Comparison of ENCODE assay signal across 25 cellular contexts in genomic region chr18:41858761-41859555, GRCh38.
"Had no signal": no experiment of that assay in that cellular context is flagged by ENCODE, and none has a peak within 500 bp of the region (broad histone marks: within the 10 kb centered on the region; RNA-seq: fewer than 3 reads in every experiment).

No MANE protein-coding gene starts in this region.

- H3K36me3 ChIP-seq: esophagus squamous epithelium, heart right ventricle, left lung, right atrium auricular region, tibial nerve had no signal

- H3K9me3 ChIP-seq: esophagus squamous epithelium, heart right ventricle, left lung, mucosa of descending colon, right atrium auricular region, tibial nerve had no signal

- H3K36me3 Mint-ChIP-seq: activated naive CD4-positive, alpha-beta T cell treated with anti-CD3 and anti-CD28 coated beads, Interleukin-2, amount 50 U/mL, for 24 hours; natural killer cell treated with Interleukin-12 subunit alpha and Interleukin-12 subunit beta and Interleukin-15 and Interleukin-18, amount 100 ng/mL, for 72 hours; WTC11 had no signal

- DNase-seq: activated CD4-positive, alpha-beta T cell treated with anti-CD3 and anti-CD28 coated beads for 1 hour; activated CD4-positive, alpha-beta T cell treated with anti-CD3 and anti-CD28 coated beads, Interleukin-2, amount 10 ng/mL, durations not matched to agents 7 days and 5 days; activated CD8-positive, alpha-beta T cell treated with anti-CD3 and anti-CD28 coated beads for 36 hours; activated T-cell treated with anti-CD3 and anti-CD28 coated beads, Interleukin-2, amount 50 U/mL, for 4 hours; anterior cingulate cortex; dermis blood vessel endothelial cell; effector CD4-positive, alpha-beta T cell; esophagus squamous epithelium; foreskin keratinocyte; heart right ventricle; left lung; mucosa of descending colon; stimulated activated CD4-positive, alpha-beta T cell treated with anti-CD3 and anti-CD28 coated beads, Interleukin-15, amount 100 ng/mL, for 24 hours; stimulated activated CD4-positive, alpha-beta T cell treated with anti-CD3 and anti-CD28 coated beads, Interleukin-2, amount 100 ng/mL, for 24 hours; stimulated activated naive CD4-positive, alpha-beta T cell; T-helper 2 cell had no signal

- H3K9me3 Mint-ChIP-seq: activated CD4-positive, alpha-beta T cell treated with anti-CD3 and anti-CD28 coated beads, Interleukin-2, amount 10 ng/mL, durations not matched to agents 7 days and 5 days; activated CD8-positive, alpha-beta T cell treated with anti-CD3 and anti-CD28 coated beads for 36 hours; activated naive CD4-positive, alpha-beta T cell treated with anti-CD3 and anti-CD28 coated beads, Interleukin-2, amount 50 U/mL, for 24 hours; activated T-cell treated with anti-CD3 and anti-CD28 coated beads, Interleukin-2, amount 50 U/mL, for 4 hours; activated T-helper 2 cell treated with anti-CD3 and anti-CD28 coated beads, Interferon-gamma antibody, Interleukin-2, Interleukin-4, amounts not matched to agents 10 μg/mL and 5 μg/mL and 100 μg/mL, durations not matched to agents 14 hours and 24 hours and 36 hours; central memory CD8-positive, alpha-beta T cell; WTC11 had no signal

- H3K27me3 ChIP-seq: esophagus squamous epithelium, foreskin keratinocyte, heart right ventricle, left lung, right atrium auricular region, tibial nerve had no signal

- H3K27ac ChIP-seq: epithelial cell of prostate, esophagus squamous epithelium, foreskin keratinocyte, heart right ventricle, left lung, right atrium auricular region, tibial nerve had no signal

- H3K4me3 ChIP-seq: esophagus squamous epithelium, heart right ventricle, left lung, lung, mucosa of descending colon, right atrium auricular region, tibial nerve had no signal

- ATAC-seq: activated CD8-positive, alpha-beta T cell treated with anti-CD3 and anti-CD28 coated beads for 36 hours; activated T-cell treated with anti-CD3 and anti-CD28 coated beads, Interleukin-2, amount 50 U/mL, for 4 hours; foreskin keratinocyte; heart right ventricle; left lung; mucosa of descending colon; natural killer cell treated with Interleukin-12 subunit alpha and Interleukin-12 subunit beta and Interleukin-15 and Interleukin-18, amount 100 ng/mL, for 72 hours; WTC11 had no signal

- H3K27ac Mint-ChIP-seq: activated CD4-positive, alpha-beta T cell treated with anti-CD3 and anti-CD28 coated beads, Interleukin-2, amount 10 ng/mL, durations not matched to agents 7 days and 5 days; activated CD8-positive, alpha-beta T cell treated with anti-CD3 and anti-CD28 coated beads for 36 hours; activated naive CD4-positive, alpha-beta T cell treated with anti-CD3 and anti-CD28 coated beads, Interleukin-2, amount 50 U/mL, for 24 hours; activated T-helper 2 cell treated with anti-CD3 and anti-CD28 coated beads, Interferon-gamma antibody, Interleukin-2, Interleukin-4, amounts not matched to agents 10 μg/mL and 5 μg/mL and 100 μg/mL, durations not matched to agents 14 hours and 24 hours and 36 hours; natural killer cell treated with Interleukin-12 subunit alpha and Interleukin-12 subunit beta and Interleukin-15 and Interleukin-18, amount 100 ng/mL, for 72 hours; WTC11 had no signal

- H3K4me1 ChIP-seq: esophagus squamous epithelium, foreskin keratinocyte, heart right ventricle, left lung, right atrium auricular region, tibial nerve had no signal
